1 cellular context compared by ENCODE assay signal in genomic region chr18:46469186-46469915, GRCh38.
TF ChIP-seq lines count a peak whose summit lies in the region.

No MANE protein-coding gene starts in this region.

TF ChIP-seq in H1, 55 proteins besides CTCF, POLR2A, EP300 and RAD21:
- no peak for TF ChIP-seq E2F6 (IDR thresholded peaks at IDR 0.05)
